In genomic region chr16:24967074-24967473, GRCh38 we compare ENCODE assay signal across 1 cellular context.
TF ChIP-seq lines count a peak whose summit lies in the region.

No MANE protein-coding gene starts in this region.

TF ChIP-seq in HepG2, 621 proteins besides CTCF, POLR2A, EP300 and RAD21 (continued from another document):
- TF ChIP-seq MXD3 (CRISPR knock-in tag; IDR thresholded peaks at IDR 0.05), result no peak
- TF ChIP-seq ZNF232 (CRISPR knock-in tag; IDR thresholded peaks at IDR 0.05; ENCODE audit: borderline replicate concordance), result no peak
- TF ChIP-seq ZBTB37 (CRISPR knock-in tag; IDR thresholded peaks at IDR 0.05), result no peak
- peak; percentile 62; the same call in 1 of the 2 replicates for TF ChIP-seq ZBTB40 (IDR thresholded peaks at IDR 0.05)
- peak; percentile 96 for TF ChIP-seq ZBTB40 (CRISPR knock-in tag; IDR thresholded peaks at IDR 0.05)
- no peak for TF ChIP-seq NPAS2 (CRISPR knock-in tag; IDR thresholded peaks at IDR 0.05; ENCODE audit: borderline replicate concordance)
- TF ChIP-seq ZNF280D (CRISPR knock-in tag; IDR thresholded peaks at IDR 0.05), result no peak
